20 cellular contexts compared by ENCODE assay signal in the genomic region with DNA sequence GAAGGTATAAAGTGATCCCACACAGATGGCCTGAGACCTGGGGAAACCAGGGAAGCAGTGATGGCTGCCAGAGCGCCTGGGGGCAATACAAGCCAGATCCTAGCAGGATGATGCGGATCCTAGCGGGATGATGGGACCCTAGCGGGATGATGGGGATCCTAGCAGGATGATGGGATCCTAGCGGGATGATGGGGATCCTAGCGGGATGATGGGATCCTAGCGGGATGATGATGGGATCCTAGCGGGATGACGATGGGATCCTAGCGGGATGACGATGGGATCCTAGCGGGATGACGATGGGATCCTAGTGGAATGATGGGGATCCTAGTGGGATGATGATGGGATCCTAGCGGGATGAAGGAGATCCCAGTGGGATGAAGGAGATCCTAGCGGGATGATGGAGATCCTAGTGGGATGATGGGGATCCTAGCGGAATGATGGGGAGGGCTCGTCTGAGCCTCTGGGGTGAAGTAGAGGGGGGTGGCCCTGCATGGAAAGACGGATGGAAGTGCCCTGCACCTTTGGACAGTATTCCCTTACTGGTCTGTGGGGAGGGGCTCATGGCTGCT. TPM values are rescaled to one million over a fixed set of nuclear protein-coding genes. Genes with fewer than 3 reads are reported as not detected.
DNase-seq lines count a peak whose midpoint lies in the region; ATAC-seq and TF ChIP-seq lines count a peak whose summit lies in the region.
"Had no signal": no experiment of that assay in that cellular context is flagged by ENCODE, and none has a peak within 500 bp of the region (broad histone marks: within the 10 kb centered on the region; RNA-seq: fewer than 3 reads in every experiment).

No MANE protein-coding gene starts in this region.

- no peaks in the 10 kb centered on the region for H4K20me1 ChIP-seq in KMS-11 (ENCODE audit: insufficient read depth)

- H3K9me3 ChIP-seq in adrenal gland (replicated peaks in 1 of 3) = no peaks in the 10 kb centered on the region

- no peak overlapping the region for H3K27ac ChIP-seq in KMS-11
- peak overlapping the region in 1 of 5 donors; percentile 88 for H3K27ac ChIP-seq in adrenal gland
- H3K27ac ChIP-seq: 22Rv1 had no signal

- no peak overlapping the region for H2AFZ ChIP-seq in KMS-11 (ENCODE audit: low read depth)

- no peak for DNase-seq in activated T-cell treated with anti-CD3 and anti-CD28 coated beads, Interleukin-2, amount 50 U/mL, for 72 hours
- no peak for DNase-seq in activated T-cell treated with anti-CD3 and anti-CD28 coated beads, Interleukin-2, amount 50 U/mL, for 4 hours
- no peak for DNase-seq in central memory CD8-positive, alpha-beta T cell (ENCODE audit: low spot score in 2 of 2)
- no peak for DNase-seq in osteocyte (ENCODE audit: extremely low spot score, unreplicated experiment)
- no peak for DNase-seq in adrenal gland
- no peak for DNase-seq in lower leg skin (ENCODE audit: low spot score in 2 of 2)
- DNase-seq: AML-193, Calu3, DMS53, NCI-H1048, NCI-H146, NCI-H2081 treated with DMSO at 0.1 percent for 48 hours, SHP77 had no signal

- peak overlapping the region; percentile 26 for H3K27ac Mint-ChIP-seq in activated T-cell treated with anti-CD3 and anti-CD28 coated beads, Interleukin-2, amount 50 U/mL, for 72 hours
- H3K27ac Mint-ChIP-seq in central memory CD8-positive, alpha-beta T cell (ENCODE audit: low read depth) = peak overlapping the region; percentile 68
- peak overlapping the region; percentile 95 for H3K27ac Mint-ChIP-seq in osteocyte (ENCODE audit: unreplicated experiment)

- H3K36me3 ChIP-seq in KMS-11 (ENCODE audit: insufficient read depth) (no peaks in the 10 kb centered on the region), adrenal gland (replicated peaks in 1 of 2) (no peaks in the 10 kb centered on the region)

- peaks cover 40% of the 10 kb centered on the region for H3K4me1 ChIP-seq in KMS-11 (ENCODE audit: low read depth, poor library complexity, severe bottlenecking)
- H3K4me1 ChIP-seq in adrenal gland (replicated peaks in 1 of 2) = peaks cover 33 to 51% of the 10 kb centered on the region in 2 donors

- no peaks in the 10 kb centered on the region for H3K27me3 Mint-ChIP-seq in activated T-cell treated with anti-CD3 and anti-CD28 coated beads, Interleukin-2, amount 50 U/mL, for 72 hours (ENCODE audit: low read depth)
- no peaks in the 10 kb centered on the region for H3K27me3 Mint-ChIP-seq in activated T-cell treated with anti-CD3 and anti-CD28 coated beads, Interleukin-2, amount 50 U/mL, for 4 hours (ENCODE audit: low read depth)
- H3K27me3 Mint-ChIP-seq in central memory CD8-positive, alpha-beta T cell = no peaks in the 10 kb centered on the region
- H3K27me3 Mint-ChIP-seq in osteocyte (ENCODE audit: unreplicated experiment) = no peaks in the 10 kb centered on the region

- H3K4me1 Mint-ChIP-seq in activated T-cell treated with anti-CD3 and anti-CD28 coated beads, Interleukin-2, amount 50 U/mL, for 72 hours (ENCODE audit: low read depth) = peaks cover 33% of the 10 kb centered on the region
- H3K4me1 Mint-ChIP-seq in activated T-cell treated with anti-CD3 and anti-CD28 coated beads, Interleukin-2, amount 50 U/mL, for 4 hours (ENCODE audit: low read depth) = peaks cover 28% of the 10 kb centered on the region
- peaks cover 42% of the 10 kb centered on the region for H3K4me1 Mint-ChIP-seq in central memory CD8-positive, alpha-beta T cell
- H3K4me1 Mint-ChIP-seq in osteocyte (ENCODE audit: unreplicated experiment) = peaks cover 34% of the 10 kb centered on the region

- H3K9me3 Mint-ChIP-seq in activated T-cell treated with anti-CD3 and anti-CD28 coated beads, Interleukin-2, amount 50 U/mL, for 72 hours = no peaks in the 10 kb centered on the region
- H3K9me3 Mint-ChIP-seq in activated T-cell treated with anti-CD3 and anti-CD28 coated beads, Interleukin-2, amount 50 U/mL, for 4 hours = no peaks in the 10 kb centered on the region
- H3K9me3 Mint-ChIP-seq in central memory CD8-positive, alpha-beta T cell = no peaks in the 10 kb centered on the region
- H3K9me3 Mint-ChIP-seq in osteocyte (ENCODE audit: unreplicated experiment) = no peaks in the 10 kb centered on the region

- intact Hi-C loops in adrenal gland (cut with DNase I) = no loop called here
- intact Hi-C loops in lower leg skin (cut with DNase I; ENCODE audit: low total_unique reads) = no loop called here

- H3K4me2 ChIP-seq in KMS-11 = peak overlapping the region; percentile 82; the same call in 1 of the 2 replicates

- peaks cover 2 to 13% of the 10 kb centered on the region in 2 donors for H3K36me3 Mint-ChIP-seq in activated T-cell treated with anti-CD3 and anti-CD28 coated beads, Interleukin-2, amount 50 U/mL, for 72 hours (ENCODE audit: insufficient read depth in 2 of 2)
- H3K36me3 Mint-ChIP-seq in activated T-cell treated with anti-CD3 and anti-CD28 coated beads, Interleukin-2, amount 50 U/mL, for 4 hours (ENCODE audit: insufficient read depth) = peaks cover 12% of the 10 kb centered on the region
- H3K36me3 Mint-ChIP-seq in central memory CD8-positive, alpha-beta T cell (ENCODE audit: insufficient read depth) = peaks cover 13% of the 10 kb centered on the region
- peaks cover 10% of the 10 kb centered on the region for H3K36me3 Mint-ChIP-seq in osteocyte (ENCODE audit: unreplicated experiment)

- TF ChIP-seq CTCF in KMS-11 (conservative IDR thresholded peaks at IDR 0.05; ENCODE audit: low read depth, low read length) = no peak
- TF ChIP-seq CTCF in osteocyte (IDR thresholded peaks at IDR 0.05) = no peak
- no peak for TF ChIP-seq CTCF in adrenal gland (IDR thresholded peaks at IDR 0.05)
- TF ChIP-seq CTCF in lower leg skin (IDR thresholded peaks at IDR 0.05) = no peak

- TF ChIP-seq POLR2A in adrenal gland (IDR thresholded peaks at IDR 0.05) (no peak), lower leg skin (IDR thresholded peaks at IDR 0.05) (no peak)

- 86 to 91% (median 90%) methylated on average over 18 of the region's 18 CpGs for WGBS in adrenal gland, 4 donors
- WGBS in lower leg skin, 2 donors = 87 to 88% methylated on average over 18 of the region's 18 CpGs

- no peaks in the 10 kb centered on the region for H3K79me2 ChIP-seq in KMS-11 (ENCODE audit: insufficient read depth, low read depth)

- H3K4me3 Mint-ChIP-seq in activated T-cell treated with anti-CD3 and anti-CD28 coated beads, Interleukin-2, amount 50 U/mL, for 72 hours = no peak overlapping the region
- H3K4me3 Mint-ChIP-seq in activated T-cell treated with anti-CD3 and anti-CD28 coated beads, Interleukin-2, amount 50 U/mL, for 4 hours = no peak overlapping the region
- no peak overlapping the region for H3K4me3 Mint-ChIP-seq in central memory CD8-positive, alpha-beta T cell
- no peak overlapping the region for H3K4me3 Mint-ChIP-seq in osteocyte (ENCODE audit: unreplicated experiment)

- no peak overlapping the region for H3K4me3 ChIP-seq in KMS-11 (IDR thresholded peaks at IDR 0.05; ENCODE audit: insufficient read depth, low read depth, low read length)
- no peak overlapping the region for H3K4me3 ChIP-seq in adrenal gland
- H3K4me3 ChIP-seq in lower leg skin (ENCODE audit: low read depth, poor library complexity, severe bottlenecking) = no peak overlapping the region

- H3K27me3 ChIP-seq in KMS-11 (ENCODE audit: insufficient read depth, low read depth) (no peaks in the 10 kb centered on the region), adrenal gland (no peaks in the 10 kb centered on the region)

- ATAC-seq in activated T-cell treated with anti-CD3 and anti-CD28 coated beads, Interleukin-2, amount 50 U/mL, for 72 hours (replicated peaks in 1 of 2) = no peak
- ATAC-seq in activated T-cell treated with anti-CD3 and anti-CD28 coated beads, Interleukin-2, amount 50 U/mL, for 4 hours = no peak
- ATAC-seq in central memory CD8-positive, alpha-beta T cell (replicated peaks; ENCODE audit: extremely low read depth, poor library complexity, severe bottlenecking) = no peak
- ATAC-seq in GM18519 (IDR thresholded peaks at IDR 0.05; ENCODE audit: low FRiP score, unreplicated experiment) = no peak

- no peak overlapping the region for H3K9ac ChIP-seq in KMS-11

RNA-seq across cellular contexts. Expression of gene CDH22, which starts 44.2 kb away (rescaled TPM):
- total RNA-seq in activated T-cell treated with anti-CD3 and anti-CD28 coated beads, Interleukin-2, amount 50 U/mL, for 72 hours = not detected
- total RNA-seq in activated T-cell treated with anti-CD3 and anti-CD28 coated beads, Interleukin-2, amount 50 U/mL, for 4 hours = not detected
- total RNA-seq in osteocyte (not detected in 2 replicates), adrenal gland (1 to 10 TPM in 2 of 8 donors, under 1 TPM in 2, not detected in 4; 0.19 to 2.9 (median 1.2) TPM), lower leg skin (1 to 10 TPM; 1.6 to 3.0 (median 2.0) TPM)
- 1 to 10 TPM in 2 of 3 donors, under 1 TPM in 1; 0.77 to 2.3 (median 1.2) TPM for polyA plus RNA-seq in adrenal gland
- total RNA-seq: Calu3, H4, MCF 10A, NCI-H460, RPMI7951 had no signal

RNA-seq across cellular contexts. Expression of gene ELMO2, which starts 54.0 kb away (rescaled TPM):
- total RNA-seq in activated T-cell treated with anti-CD3 and anti-CD28 coated beads, Interleukin-2, amount 50 U/mL, for 72 hours = 10 to 100 TPM; 63.9 to 90.5 TPM
- 10 to 100 TPM; 31.6 to 46.4 (median 42.6) TPM for total RNA-seq in activated T-cell treated with anti-CD3 and anti-CD28 coated beads, Interleukin-2, amount 50 U/mL, for 4 hours
- total RNA-seq in osteocyte (48.8 and 57.8 TPM in 2 replicates), adrenal gland (10 to 100 TPM; 42.4 to 69.0 (median 52.2) TPM), lower leg skin (10 to 100 TPM; 37.4 to 46.7 (median 40.7) TPM)
- 10 to 100 TPM; 36.2 to 55.1 (median 38.3) TPM for polyA plus RNA-seq in adrenal gland

Comparison
In these comparisons a context has a peak if more than half of its experiments do, and no peak if none do; other contexts are left out.
1. H3K27ac Mint-ChIP-seq: peak in every context shown above with its lines; median percentile 95 in osteocyte; 68 in central memory CD8-positive, alpha-beta T cell; 26 in activated T-cell treated with anti-CD3 and anti-CD28 coated beads, Interleukin-2, amount 50 U/mL, for 72 hours.